21 cellular contexts compared by ENCODE assay signal in the genomic region with DNA sequence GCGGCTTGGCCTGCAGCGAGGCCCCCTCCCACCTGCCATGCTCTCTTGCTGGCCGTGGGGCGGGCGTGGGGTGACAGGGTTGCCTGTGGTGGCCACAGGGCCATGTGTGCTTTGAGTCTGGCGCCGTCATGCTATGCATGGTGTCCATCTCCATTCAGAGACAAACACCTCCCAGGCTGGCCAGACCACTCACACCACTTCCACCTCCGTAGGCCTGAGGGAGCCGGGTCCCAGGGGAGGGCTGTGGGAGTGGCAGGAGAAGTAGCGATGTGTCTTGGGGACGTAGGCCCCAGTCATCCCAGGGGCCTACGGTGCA.
DNase-seq lines count a peak whose midpoint lies in the region; ATAC-seq, FAIRE-seq and TF ChIP-seq lines count a peak whose summit lies in the region.
"Had no signal": no experiment of that assay in that cellular context is flagged by ENCODE, and none has a peak within 500 bp of the region (broad histone marks: within the 10 kb centered on the region; RNA-seq: fewer than 3 reads in every experiment).

No MANE protein-coding gene starts in this region.

- H4K5ac ChIP-seq in H1 (ENCODE audit: insufficient read length, low read depth, low read length): no peak overlapping the region

- no peak overlapping the region for H4K12ac ChIP-seq in trophoblast cell (ENCODE audit: low read depth, low read length)

- H3K14ac ChIP-seq in H1 (ENCODE audit: insufficient read length) (no peak overlapping the region), trophoblast cell (ENCODE audit: low read length) (no peak overlapping the region)

- no peak overlapping the region for H4K91ac ChIP-seq in H1 (replicated peaks; ENCODE audit: insufficient read length, low read length)
- H4K91ac ChIP-seq in trophoblast cell (ENCODE audit: low read depth, low read length): peak overlapping the region; percentile 25

- no peaks in the 10 kb centered on the region for H3K23me2 ChIP-seq in H1 (ENCODE audit: low read depth, low read length)

- H3K79me2 ChIP-seq in H1 (ENCODE audit: control insufficient read depth in 1 of 2, insufficient read depth in 2 of 2, low read length in 2 of 2): peaks cover 0 to 77% of the 10 kb centered on the region in 2 experiments; a peak in 2 of 4 replicates
- peaks cover 3% of the 10 kb centered on the region for H3K79me2 ChIP-seq in trophoblast cell (ENCODE audit: control insufficient read depth, insufficient read depth, low read length, poor library complexity)

- H2BK20ac ChIP-seq in H1 (ENCODE audit: low read length): no peak overlapping the region

- peak overlapping the region; percentile 12 to 84 (median 73); a peak in 19 of 22 replicates for H3K4me2 ChIP-seq in BLaER1 treated with 17β-estradiol and CSF1 and Interleukin-3, amounts not matched to agents 10 nM and 100 nM
- H3K4me2 ChIP-seq in H1 (ENCODE audit: insufficient read depth in 1 of 2, low read depth in 2 of 2, low read length in 2 of 2): no peak overlapping the region
- no peak overlapping the region for H3K4me2 ChIP-seq in trophoblast cell (ENCODE audit: low read length)

- peaks cover 55 to 93% (median 80%) of the 10 kb centered on the region in 11 experiments for H3K36me3 ChIP-seq in BLaER1 treated with 17β-estradiol and CSF1 and Interleukin-3, amounts not matched to agents 10 nM and 100 nM
- peaks cover 2 to 41% (median 21%) of the 10 kb centered on the region in 4 experiments for H3K36me3 ChIP-seq in H1 (ENCODE audit: control insufficient read depth in 2 of 4, insufficient read depth in 4 of 4, low read length in 3 of 4)
- H3K36me3 ChIP-seq in trophoblast cell (ENCODE audit: control insufficient read depth in 1 of 2, insufficient read depth in 2 of 2, low read length in 2 of 2): peaks cover 23 to 35% of the 10 kb centered on the region in 2 experiments

- TF ChIP-seq CTCF in H1 (IDR thresholded peaks at IDR 0.05; ENCODE audit: control extremely low read depth in 1 of 3, insufficient read depth in 1 of 3, low read depth in 1 of 3, low read length in 3 of 3): no peak

- peak; percentile 22 for DNase-seq in activated CD4-positive, CD25-positive, alpha-beta regulatory T cell treated with anti-CD3 and anti-CD28 coated beads, Interleukin-2, amount 50 U/mL, for 72 hours
- DNase-seq in activated CD4-positive, CD25-positive, alpha-beta regulatory T cell (lab: John Stamatoyannopoulos, UW): no peak
- no peak for DNase-seq in H1 (ENCODE audit: low read depth in 1 of 2, low spot score in 2 of 2)
- DNase-seq in trophoblast cell: no peak
- no peak for DNase-seq in ureter (ENCODE audit: low spot score)
- no peak for DNase-seq in cortex of kidney (lab: John Stamatoyannopoulos, UW)
- DNase-seq: 8988T; Calu3; CD4-positive, alpha-beta memory T cell; GOT3; NCI-H1105 treated with DMSO at 0.1 percent for 48 hours; NCI-H1694; NCI-H2081 treated with DMSO at 0.1 percent for 48 hours; NCI-H510A; NCI-H748 treated with DMSO at 0.1 percent for 48 hours; NK-92 treated with Interleukin-12 subunit alpha and Interleukin-12 subunit beta, amount 100 ng/mL, for 24 hours; SHP77 treated with DMSO at 0.1 percent for 48 hours had no signal

- H3K79me1 ChIP-seq in H1 (ENCODE audit: low read depth, low read length): peaks cover 20% of the 10 kb centered on the region; the same call in 1 of the 2 replicates
- no peaks in the 10 kb centered on the region for H3K79me1 ChIP-seq in trophoblast cell (ENCODE audit: low read length)

- FAIRE-seq in H1 (lab: Jason Lieb, UNC): no peak
- FAIRE-seq: GM12892, GM18507 had no signal

- CTCF ChIA-PET in H1 (lab: Charles Lee; ENCODE audit: partially characterized antibody): no interaction called here

- no peak overlapping the region for H2BK5ac ChIP-seq in H1 (ENCODE audit: low read depth, low read length)
- H2BK5ac ChIP-seq in trophoblast cell (ENCODE audit: low read depth, low read length, poor library complexity): no peak overlapping the region

- no peak overlapping the region for H2BK120ac ChIP-seq in H1 (replicated peaks; ENCODE audit: low read depth, low read length)
- no peak overlapping the region for H2BK120ac ChIP-seq in trophoblast cell (ENCODE audit: insufficient read depth, low read length, poor library complexity)

- H3K27me3 ChIP-seq in BLaER1 treated with 17β-estradiol and CSF1 and Interleukin-3, amounts not matched to agents 10 nM and 100 nM: no peaks in the 10 kb centered on the region
- H3K27me3 ChIP-seq in H1 (replicated peaks in 1 of 4; ENCODE audit: control insufficient read depth in 3 of 4, extremely low read depth in 1 of 4, insufficient read depth in 3 of 4, low read length in 3 of 4) (no peaks in the 10 kb centered on the region), trophoblast cell (ENCODE audit: insufficient read depth, low read length) (no peaks in the 10 kb centered on the region)

- H4K8ac ChIP-seq in H1 (ENCODE audit: extremely low read depth, insufficient read depth, low read length) (peak overlapping the region; percentile 7; the same call in 1 of the 2 replicates), trophoblast cell (ENCODE audit: low read depth, low read length) (no peak overlapping the region)

- WGBS in H1 (ENCODE audit: extremely low coverage in 1 of 2, insufficient coverage in 1 of 2, insufficient read length in 1 of 2, insufficient replicate concordance in 2 of 2, low coverage in 1 of 2, low lambda C conversion rate in 2 of 2, missing lambda C conversion rate in 1 of 2), 2 experiments: 93% methylated on average over 12 of the region's 12 CpGs; no CpG with 5 or more reads in 1 of the 2 experiments
- no CpG with 5 or more reads among the region's 12 CpGs for WGBS in trophoblast cell (ENCODE audit: extremely low coverage, insufficient coverage, insufficient read length)

- no peak for ATAC-seq in HG02981 (IDR thresholded peaks at IDR 0.05; ENCODE audit: unreplicated experiment)

- peaks cover 0 to 9% (median 0%) of the 10 kb centered on the region in 11 experiments; a peak in 1 of 22 replicates for H3K9me3 ChIP-seq in BLaER1 treated with 17β-estradiol and CSF1 and Interleukin-3, amounts not matched to agents 10 nM and 100 nM (replicated peaks in 1 of 11)
- H3K9me3 ChIP-seq in H1 (ENCODE audit: insufficient read depth in 2 of 2, low read depth in 1 of 2, low read length in 1 of 2) (no peaks in the 10 kb centered on the region), trophoblast cell (ENCODE audit: insufficient read depth, low read depth, low read length) (no peaks in the 10 kb centered on the region)

- no peak overlapping the region for H2BK15ac ChIP-seq in H1 (ENCODE audit: low read length)

- H3K4me3 ChIP-seq in BLaER1 treated with 17β-estradiol and CSF1 and Interleukin-3, amounts not matched to agents 10 nM and 100 nM: no peak overlapping the region
- H3K4me3 ChIP-seq in H1 (ENCODE audit: extremely low read depth in 1 of 4, insufficient read depth in 2 of 4, low read depth in 3 of 4, low read length in 4 of 4) (no peak overlapping the region), trophoblast cell (ENCODE audit: low read depth, low read length) (no peak overlapping the region)

- POLR2A ChIA-PET in H1 (lab: Charles Lee; ENCODE audit: partially characterized antibody): no interaction called here

- no peak for TF ChIP-seq EP300 in H1 (IDR thresholded peaks at IDR 0.05; ENCODE audit: borderline replicate concordance in 1 of 2, low read depth in 2 of 2, low read length in 2 of 2)

- H2BK12ac ChIP-seq in H1 (ENCODE audit: low read depth, low read length): no peak overlapping the region
- no peak overlapping the region for H2BK12ac ChIP-seq in trophoblast cell (ENCODE audit: low read length)

- H3K23ac ChIP-seq in H1 (ENCODE audit: insufficient read length): no peak overlapping the region
- no peak overlapping the region for H3K23ac ChIP-seq in trophoblast cell (ENCODE audit: low read length)

- peak overlapping the region in 9 of 11 experiments; percentile 13 to 66 (median 60); a peak in 14 of 22 replicates for H3K27ac ChIP-seq in BLaER1 treated with 17β-estradiol and CSF1 and Interleukin-3, amounts not matched to agents 10 nM and 100 nM
- no peak overlapping the region for H3K27ac ChIP-seq in H1 (ENCODE audit: low read depth, low read length)
- no peak overlapping the region for H3K27ac ChIP-seq in trophoblast cell (ENCODE audit: low read depth, low read length)

- peaks cover 6 to 100% (median 73%) of the 10 kb centered on the region in 11 experiments; a peak in 19 of 22 replicates for H4K20me1 ChIP-seq in BLaER1 treated with 17β-estradiol and CSF1 and Interleukin-3, amounts not matched to agents 10 nM and 100 nM
- peaks cover 13 to 31% of the 10 kb centered on the region in 2 experiments for H4K20me1 ChIP-seq in H1 (replicated peaks in 1 of 2; ENCODE audit: control insufficient read depth in 1 of 2, insufficient read depth in 2 of 2, low read length in 2 of 2)

- H3K4ac ChIP-seq in H1 (replicated peaks; ENCODE audit: insufficient read length, low read depth, low read length) (no peak overlapping the region), trophoblast cell (ENCODE audit: low read depth, low read length) (no peak overlapping the region)

- H2AK5ac ChIP-seq in H1 (ENCODE audit: low read depth, low read length): no peak overlapping the region
- no peak overlapping the region for H2AK5ac ChIP-seq in trophoblast cell (ENCODE audit: low read length)

- H3K9ac ChIP-seq in BLaER1 treated with 17β-estradiol and CSF1 and Interleukin-3, amounts not matched to agents 10 nM and 100 nM: peak overlapping the region in 2 of 11 experiments; percentile 31 to 39; a peak in 6 of 22 replicates
- H3K9ac ChIP-seq in H1 (replicated peaks in 1 of 4; ENCODE audit: extremely low read depth in 1 of 4, low read depth in 3 of 4, low read length in 3 of 4) (no peak overlapping the region), trophoblast cell (ENCODE audit: low read length) (no peak overlapping the region)

- no peak overlapping the region for H3K18ac ChIP-seq in H1 (ENCODE audit: extremely low read depth, low read length)
- peak overlapping the region; percentile 28 for H3K18ac ChIP-seq in trophoblast cell (ENCODE audit: low read length)

- peaks cover 59 to 100% (median 82%) of the 10 kb centered on the region in 10 experiments for H3K4me1 ChIP-seq in BLaER1 treated with 17β-estradiol and CSF1 and Interleukin-3, amounts not matched to agents 10 nM and 100 nM
- H3K4me1 ChIP-seq in H1 (replicated peaks in 1 of 4; ENCODE audit: control insufficient read depth in 3 of 4, insufficient read depth in 4 of 4, low read length in 3 of 4) (peaks cover 0 to 3% (median 1%) of the 10 kb centered on the region in 4 experiments; a peak in 4 of 7 replicates), trophoblast cell (ENCODE audit: control insufficient read depth in 1 of 2, insufficient read depth in 2 of 2, low read length in 2 of 2) (peaks cover 20 to 22% of the 10 kb centered on the region in 2 experiments)

- no peak overlapping the region for H3K56ac ChIP-seq in H1 (replicated peaks; ENCODE audit: insufficient read length, low read depth, low read length)

- TF ChIP-seq POLR2A in H1 (IDR thresholded peaks at IDR 0.05; ENCODE audit: control extremely low read depth in 1 of 2, low read depth in 2 of 2, low read length in 2 of 2): no peak

- TF ChIP-seq RAD21 in H1 (IDR thresholded peaks at IDR 0.05 in 1 of 2, conservative IDR thresholded peaks at IDR 0.05 in 1 of 2; ENCODE audit: low read depth in 2 of 2, low read length in 2 of 2): no peak

- no peak overlapping the region for H2AFZ ChIP-seq in H1 (ENCODE audit: low read length)
- no peak overlapping the region for H2AFZ ChIP-seq in trophoblast cell (ENCODE audit: insufficient read depth, low read length, poor library complexity)

TF ChIP-seq in H1, 55 proteins besides CTCF, POLR2A, EP300 and RAD21 (continues in another document):
- TF ChIP-seq CBX5 (IDR thresholded peaks at IDR 0.05; ENCODE audit: low read depth, low read length): no peak

Comparison
In these comparisons a context has a peak if more than half of its experiments do, and no peak if none do; other contexts are left out.
1. H3K27ac ChIP-seq: peak in BLaER1 treated with 17β-estradiol and CSF1 and Interleukin-3, amounts not matched to agents 10 nM and 100 nM (9 of 11); none in H1 (single experiment) and trophoblast cell (single experiment).
2. H3K4me2 ChIP-seq: peak in BLaER1 treated with 17β-estradiol and CSF1 and Interleukin-3, amounts not matched to agents 10 nM and 100 nM (11 of 11); none in H1 (0 of 2) and trophoblast cell (single experiment).